In the genomic region with DNA sequence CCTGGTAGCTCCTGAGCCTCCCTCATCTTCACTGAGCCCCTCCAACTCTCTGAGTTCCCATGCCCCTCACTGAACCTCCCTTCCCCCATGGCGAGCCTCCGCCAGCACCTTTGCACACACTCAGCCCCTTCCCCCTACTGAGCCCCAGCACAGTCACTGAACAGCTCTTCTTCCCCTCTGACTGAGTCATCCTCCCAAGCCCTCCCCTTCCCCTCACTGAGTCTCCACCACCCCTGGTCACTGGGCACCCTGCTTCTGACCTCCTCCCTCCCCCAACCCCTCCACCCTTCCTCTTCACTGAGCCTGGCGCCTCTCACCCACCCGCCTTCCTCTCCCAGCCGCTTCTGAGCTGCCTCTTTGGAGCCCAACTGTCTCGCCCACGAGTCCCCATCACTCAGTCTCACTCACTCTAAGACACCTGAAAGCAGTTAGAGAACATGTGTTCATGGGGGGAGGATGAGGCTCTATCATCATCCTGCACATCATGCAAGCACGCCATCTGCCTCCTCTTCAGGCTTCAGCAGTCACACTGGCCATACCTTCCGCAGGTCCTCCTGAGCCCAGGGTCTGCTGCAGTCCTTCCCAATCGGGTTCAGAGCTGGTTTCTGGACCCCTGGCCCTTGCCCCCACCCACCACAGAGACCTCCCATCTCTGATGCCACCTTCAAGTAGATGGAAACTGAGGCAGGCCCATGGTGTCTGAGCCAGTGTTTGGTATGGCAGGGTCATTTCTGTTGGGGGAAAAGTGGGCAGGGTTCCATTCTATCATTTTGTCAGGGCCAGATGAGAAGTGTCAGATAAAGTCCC, we compare ENCODE assay signal across 1 cellular context.
TF ChIP-seq lines count a peak whose summit lies in the region.

No MANE protein-coding gene starts in this region.

TF ChIP-seq in HepG2, 621 proteins besides CTCF, POLR2A, EP300 and RAD21 (continued from another document and continues in another):
- TF ChIP-seq, protein P1, sequence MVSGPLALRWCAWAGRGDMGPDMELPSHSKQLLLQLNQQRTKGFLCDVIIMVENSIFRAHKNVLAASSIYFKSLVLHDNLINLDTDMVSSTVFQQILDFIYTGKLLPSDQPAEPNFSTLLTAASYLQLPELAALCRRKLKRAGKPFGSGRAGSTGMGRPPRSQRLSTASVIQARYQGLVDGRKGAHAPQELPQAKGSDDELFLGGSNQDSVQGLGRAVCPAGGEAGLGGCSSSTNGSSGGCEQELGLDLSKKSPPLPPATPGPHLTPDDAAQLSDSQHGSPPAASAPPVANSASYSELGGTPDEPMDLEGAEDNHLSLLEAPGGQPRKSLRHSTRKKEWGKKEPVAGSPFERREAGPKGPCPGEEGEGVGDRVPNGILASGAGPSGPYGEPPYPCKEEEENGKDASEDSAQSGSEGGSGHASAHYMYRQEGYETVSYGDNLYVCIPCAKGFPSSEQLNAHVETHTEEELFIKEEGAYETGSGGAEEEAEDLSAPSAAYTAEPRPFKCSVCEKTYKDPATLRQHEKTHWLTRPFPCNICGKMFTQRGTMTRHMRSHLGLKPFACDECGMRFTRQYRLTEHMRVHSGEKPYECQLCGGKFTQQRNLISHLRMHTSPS (CRISPR knock-in tag; IDR thresholded peaks at IDR 0.05; ENCODE audit: low read depth), result peak; percentile 89
- no peak for TF ChIP-seq SIN3B (IDR thresholded peaks at IDR 0.05; ENCODE audit: low read length)
- TF ChIP-seq ZNF549 (CRISPR knock-in tag; IDR thresholded peaks at IDR 0.05), result no peak
- TF ChIP-seq ZNF510 (CRISPR knock-in tag; IDR thresholded peaks at IDR 0.05; ENCODE audit: low read depth), result peak; percentile 73; the same call in 1 of the 2 replicates
- TF ChIP-seq, protein P2, sequence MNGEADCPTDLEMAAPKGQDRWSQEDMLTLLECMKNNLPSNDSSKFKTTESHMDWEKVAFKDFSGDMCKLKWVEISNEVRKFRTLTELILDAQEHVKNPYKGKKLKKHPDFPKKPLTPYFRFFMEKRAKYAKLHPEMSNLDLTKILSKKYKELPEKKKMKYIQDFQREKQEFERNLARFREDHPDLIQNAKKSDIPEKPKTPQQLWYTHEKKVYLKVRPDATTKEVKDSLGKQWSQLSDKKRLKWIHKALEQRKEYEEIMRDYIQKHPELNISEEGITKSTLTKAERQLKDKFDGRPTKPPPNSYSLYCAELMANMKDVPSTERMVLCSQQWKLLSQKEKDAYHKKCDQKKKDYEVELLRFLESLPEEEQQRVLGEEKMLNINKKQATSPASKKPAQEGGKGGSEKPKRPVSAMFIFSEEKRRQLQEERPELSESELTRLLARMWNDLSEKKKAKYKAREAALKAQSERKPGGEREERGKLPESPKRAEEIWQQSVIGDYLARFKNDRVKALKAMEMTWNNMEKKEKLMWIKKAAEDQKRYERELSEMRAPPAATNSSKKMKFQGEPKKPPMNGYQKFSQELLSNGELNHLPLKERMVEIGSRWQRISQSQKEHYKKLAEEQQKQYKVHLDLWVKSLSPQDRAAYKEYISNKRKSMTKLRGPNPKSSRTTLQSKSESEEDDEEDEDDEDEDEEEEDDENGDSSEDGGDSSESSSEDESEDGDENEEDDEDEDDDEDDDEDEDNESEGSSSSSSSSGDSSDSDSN (CRISPR knock-in tag; IDR thresholded peaks at IDR 0.05), result peak; percentile 41
- TF ChIP-seq YY1 (IDR thresholded peaks at IDR 0.05; ENCODE audit: insufficient read depth, insufficient replicate concordance, low read depth, low read length), result no peak
- no peak for TF ChIP-seq CHCHD3 (CRISPR knock-in tag; IDR thresholded peaks at IDR 0.05)
- TF ChIP-seq, protein P3, sequence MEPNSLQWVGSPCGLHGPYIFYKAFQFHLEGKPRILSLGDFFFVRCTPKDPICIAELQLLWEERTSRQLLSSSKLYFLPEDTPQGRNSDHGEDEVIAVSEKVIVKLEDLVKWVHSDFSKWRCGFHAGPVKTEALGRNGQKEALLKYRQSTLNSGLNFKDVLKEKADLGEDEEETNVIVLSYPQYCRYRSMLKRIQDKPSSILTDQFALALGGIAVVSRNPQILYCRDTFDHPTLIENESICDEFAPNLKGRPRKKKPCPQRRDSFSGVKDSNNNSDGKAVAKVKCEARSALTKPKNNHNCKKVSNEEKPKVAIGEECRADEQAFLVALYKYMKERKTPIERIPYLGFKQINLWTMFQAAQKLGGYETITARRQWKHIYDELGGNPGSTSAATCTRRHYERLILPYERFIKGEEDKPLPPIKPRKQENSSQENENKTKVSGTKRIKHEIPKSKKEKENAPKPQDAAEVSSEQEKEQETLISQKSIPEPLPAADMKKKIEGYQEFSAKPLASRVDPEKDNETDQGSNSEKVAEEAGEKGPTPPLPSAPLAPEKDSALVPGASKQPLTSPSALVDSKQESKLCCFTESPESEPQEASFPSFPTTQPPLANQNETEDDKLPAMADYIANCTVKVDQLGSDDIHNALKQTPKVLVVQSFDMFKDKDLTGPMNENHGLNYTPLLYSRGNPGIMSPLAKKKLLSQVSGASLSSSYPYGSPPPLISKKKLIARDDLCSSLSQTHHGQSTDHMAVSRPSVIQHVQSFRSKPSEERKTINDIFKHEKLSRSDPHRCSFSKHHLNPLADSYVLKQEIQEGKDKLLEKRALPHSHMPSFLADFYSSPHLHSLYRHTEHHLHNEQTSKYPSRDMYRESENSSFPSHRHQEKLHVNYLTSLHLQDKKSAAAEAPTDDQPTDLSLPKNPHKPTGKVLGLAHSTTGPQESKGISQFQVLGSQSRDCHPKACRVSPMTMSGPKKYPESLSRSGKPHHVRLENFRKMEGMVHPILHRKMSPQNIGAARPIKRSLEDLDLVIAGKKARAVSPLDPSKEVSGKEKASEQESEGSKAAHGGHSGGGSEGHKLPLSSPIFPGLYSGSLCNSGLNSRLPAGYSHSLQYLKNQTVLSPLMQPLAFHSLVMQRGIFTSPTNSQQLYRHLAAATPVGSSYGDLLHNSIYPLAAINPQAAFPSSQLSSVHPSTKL (CRISPR knock-in tag; IDR thresholded peaks at IDR 0.05), result peak; percentile 67
- no peak for TF ChIP-seq MIER2 (CRISPR knock-in tag; IDR thresholded peaks at IDR 0.05)
- TF ChIP-seq HOXA9 (CRISPR knock-in tag; IDR thresholded peaks at IDR 0.05; ENCODE audit: borderline replicate concordance), result no peak
- TF ChIP-seq ZNF746 (CRISPR knock-in tag; IDR thresholded peaks at IDR 0.05), result peak; percentile 81
- peak; percentile 70 for TF ChIP-seq KDM6A (CRISPR knock-in tag; IDR thresholded peaks at IDR 0.05; ENCODE audit: low read depth)
- TF ChIP-seq, protein P4, sequence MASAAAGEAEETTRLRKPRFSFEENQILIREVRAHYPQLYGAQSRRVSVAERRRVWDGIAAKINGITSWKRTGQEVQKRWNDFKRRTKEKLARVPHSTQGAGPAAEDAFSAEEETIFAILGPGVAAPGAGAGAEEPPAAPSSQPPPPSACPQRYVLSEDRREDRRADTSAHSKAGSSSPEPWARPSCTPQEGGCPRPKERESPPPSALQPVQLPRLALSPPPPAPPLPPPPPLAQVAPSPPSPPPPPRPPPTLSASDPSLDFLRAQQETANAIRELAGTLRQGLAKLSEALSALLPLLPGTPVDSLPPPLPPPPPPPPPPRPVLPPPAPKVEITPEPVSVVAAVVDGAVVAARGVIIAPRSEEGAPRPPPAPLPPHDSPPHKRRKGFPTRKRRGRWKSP (CRISPR knock-in tag; IDR thresholded peaks at IDR 0.05), result no peak; the same call in 1 of the 2 replicates
- peak; percentile 97 for TF ChIP-seq FOSL2 (CRISPR knock-in tag; IDR thresholded peaks at IDR 0.05)
- peak; percentile 51; the same call in 1 of the 2 replicates for TF ChIP-seq EEA1 (CRISPR knock-in tag; IDR thresholded peaks at IDR 0.05; ENCODE audit: borderline replicate concordance)
- TF ChIP-seq, protein P5, sequence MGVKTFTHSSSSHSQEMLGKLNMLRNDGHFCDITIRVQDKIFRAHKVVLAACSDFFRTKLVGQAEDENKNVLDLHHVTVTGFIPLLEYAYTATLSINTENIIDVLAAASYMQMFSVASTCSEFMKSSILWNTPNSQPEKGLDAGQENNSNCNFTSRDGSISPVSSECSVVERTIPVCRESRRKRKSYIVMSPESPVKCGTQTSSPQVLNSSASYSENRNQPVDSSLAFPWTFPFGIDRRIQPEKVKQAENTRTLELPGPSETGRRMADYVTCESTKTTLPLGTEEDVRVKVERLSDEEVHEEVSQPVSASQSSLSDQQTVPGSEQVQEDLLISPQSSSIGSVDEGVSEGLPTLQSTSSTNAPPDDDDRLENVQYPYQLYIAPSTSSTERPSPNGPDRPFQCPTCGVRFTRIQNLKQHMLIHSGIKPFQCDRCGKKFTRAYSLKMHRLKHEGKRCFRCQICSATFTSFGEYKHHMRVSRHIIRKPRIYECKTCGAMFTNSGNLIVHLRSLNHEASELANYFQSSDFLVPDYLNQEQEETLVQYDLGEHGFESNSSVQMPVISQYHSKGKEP (CRISPR knock-in tag; IDR thresholded peaks at IDR 0.05), result no peak
- TF ChIP-seq KLF16 (CRISPR knock-in tag; IDR thresholded peaks at IDR 0.05), result peak in 1 of 2 experiments; percentile 73; a peak in 1 of 4 replicates
- TF ChIP-seq, protein P6, sequence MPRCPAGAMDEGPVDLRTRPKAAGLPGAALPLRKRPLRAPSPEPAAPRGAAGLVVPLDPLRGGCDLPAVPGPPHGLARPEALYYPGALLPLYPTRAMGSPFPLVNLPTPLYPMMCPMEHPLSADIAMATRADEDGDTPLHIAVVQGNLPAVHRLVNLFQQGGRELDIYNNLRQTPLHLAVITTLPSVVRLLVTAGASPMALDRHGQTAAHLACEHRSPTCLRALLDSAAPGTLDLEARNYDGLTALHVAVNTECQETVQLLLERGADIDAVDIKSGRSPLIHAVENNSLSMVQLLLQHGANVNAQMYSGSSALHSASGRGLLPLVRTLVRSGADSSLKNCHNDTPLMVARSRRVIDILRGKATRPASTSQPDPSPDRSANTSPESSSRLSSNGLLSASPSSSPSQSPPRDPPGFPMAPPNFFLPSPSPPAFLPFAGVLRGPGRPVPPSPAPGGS (CRISPR knock-in tag; IDR thresholded peaks at IDR 0.05), result peak; percentile 17; the same call in 1 of the 2 replicates
- TF ChIP-seq SAFB2 (CRISPR knock-in tag; IDR thresholded peaks at IDR 0.05; ENCODE audit: borderline replicate concordance, low read depth), result no peak
- no peak for TF ChIP-seq ZNF567 (CRISPR knock-in tag; IDR thresholded peaks at IDR 0.05; ENCODE audit: borderline replicate concordance)
- no peak for TF ChIP-seq HOXA7 (CRISPR knock-in tag; IDR thresholded peaks at IDR 0.05)
- TF ChIP-seq ASH2L (IDR thresholded peaks at IDR 0.05; ENCODE audit: insufficient read length, low read depth, low read length), result no peak
- TF ChIP-seq CAMTA2 (CRISPR knock-in tag; IDR thresholded peaks at IDR 0.05; ENCODE audit: borderline replicate concordance), result no peak
- peak; percentile 23; the same call in 1 of the 2 replicates for TF ChIP-seq MTA1 (CRISPR knock-in tag; IDR thresholded peaks at IDR 0.05; ENCODE audit: borderline replicate concordance)
- no peak for TF ChIP-seq ZNF333 (CRISPR knock-in tag; IDR thresholded peaks at IDR 0.05; ENCODE audit: borderline replicate concordance)
- peak; percentile 91 for TF ChIP-seq JUNB (CRISPR knock-in tag; IDR thresholded peaks at IDR 0.05; ENCODE audit: borderline replicate concordance)
- TF ChIP-seq, protein P7, sequence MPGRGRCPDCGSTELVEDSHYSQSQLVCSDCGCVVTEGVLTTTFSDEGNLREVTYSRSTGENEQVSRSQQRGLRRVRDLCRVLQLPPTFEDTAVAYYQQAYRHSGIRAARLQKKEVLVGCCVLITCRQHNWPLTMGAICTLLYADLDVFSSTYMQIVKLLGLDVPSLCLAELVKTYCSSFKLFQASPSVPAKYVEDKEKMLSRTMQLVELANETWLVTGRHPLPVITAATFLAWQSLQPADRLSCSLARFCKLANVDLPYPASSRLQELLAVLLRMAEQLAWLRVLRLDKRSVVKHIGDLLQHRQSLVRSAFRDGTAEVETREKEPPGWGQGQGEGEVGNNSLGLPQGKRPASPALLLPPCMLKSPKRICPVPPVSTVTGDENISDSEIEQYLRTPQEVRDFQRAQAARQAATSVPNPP (CRISPR knock-in tag; IDR thresholded peaks at IDR 0.05), result no peak
- TF ChIP-seq ZNF720 (CRISPR knock-in tag; IDR thresholded peaks at IDR 0.05), result no peak
- TF ChIP-seq ZNF547 (CRISPR knock-in tag; IDR thresholded peaks at IDR 0.05), result no peak
- TF ChIP-seq, protein P8, sequence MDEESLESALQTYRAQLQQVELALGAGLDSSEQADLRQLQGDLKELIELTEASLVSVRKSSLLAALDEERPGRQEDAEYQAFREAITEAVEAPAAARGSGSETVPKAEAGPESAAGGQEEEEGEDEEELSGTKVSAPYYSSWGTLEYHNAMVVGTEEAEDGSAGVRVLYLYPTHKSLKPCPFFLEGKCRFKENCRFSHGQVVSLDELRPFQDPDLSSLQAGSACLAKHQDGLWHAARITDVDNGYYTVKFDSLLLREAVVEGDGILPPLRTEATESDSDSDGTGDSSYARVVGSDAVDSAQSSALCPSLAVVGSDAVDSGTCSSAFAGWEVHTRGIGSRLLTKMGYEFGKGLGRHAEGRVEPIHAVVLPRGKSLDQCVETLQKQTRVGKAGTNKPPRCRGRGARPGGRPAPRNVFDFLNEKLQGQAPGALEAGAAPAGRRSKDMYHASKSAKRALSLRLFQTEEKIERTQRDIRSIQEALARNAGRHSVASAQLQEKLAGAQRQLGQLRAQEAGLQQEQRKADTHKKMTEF (CRISPR knock-in tag; IDR thresholded peaks at IDR 0.05), result 0 out of 2 replicates have a peak, but pooled peaks have one; percentile 27
- no peak for TF ChIP-seq ZNF383 (CRISPR knock-in tag; IDR thresholded peaks at IDR 0.05; ENCODE audit: borderline replicate concordance)
- TF ChIP-seq, protein P9, sequence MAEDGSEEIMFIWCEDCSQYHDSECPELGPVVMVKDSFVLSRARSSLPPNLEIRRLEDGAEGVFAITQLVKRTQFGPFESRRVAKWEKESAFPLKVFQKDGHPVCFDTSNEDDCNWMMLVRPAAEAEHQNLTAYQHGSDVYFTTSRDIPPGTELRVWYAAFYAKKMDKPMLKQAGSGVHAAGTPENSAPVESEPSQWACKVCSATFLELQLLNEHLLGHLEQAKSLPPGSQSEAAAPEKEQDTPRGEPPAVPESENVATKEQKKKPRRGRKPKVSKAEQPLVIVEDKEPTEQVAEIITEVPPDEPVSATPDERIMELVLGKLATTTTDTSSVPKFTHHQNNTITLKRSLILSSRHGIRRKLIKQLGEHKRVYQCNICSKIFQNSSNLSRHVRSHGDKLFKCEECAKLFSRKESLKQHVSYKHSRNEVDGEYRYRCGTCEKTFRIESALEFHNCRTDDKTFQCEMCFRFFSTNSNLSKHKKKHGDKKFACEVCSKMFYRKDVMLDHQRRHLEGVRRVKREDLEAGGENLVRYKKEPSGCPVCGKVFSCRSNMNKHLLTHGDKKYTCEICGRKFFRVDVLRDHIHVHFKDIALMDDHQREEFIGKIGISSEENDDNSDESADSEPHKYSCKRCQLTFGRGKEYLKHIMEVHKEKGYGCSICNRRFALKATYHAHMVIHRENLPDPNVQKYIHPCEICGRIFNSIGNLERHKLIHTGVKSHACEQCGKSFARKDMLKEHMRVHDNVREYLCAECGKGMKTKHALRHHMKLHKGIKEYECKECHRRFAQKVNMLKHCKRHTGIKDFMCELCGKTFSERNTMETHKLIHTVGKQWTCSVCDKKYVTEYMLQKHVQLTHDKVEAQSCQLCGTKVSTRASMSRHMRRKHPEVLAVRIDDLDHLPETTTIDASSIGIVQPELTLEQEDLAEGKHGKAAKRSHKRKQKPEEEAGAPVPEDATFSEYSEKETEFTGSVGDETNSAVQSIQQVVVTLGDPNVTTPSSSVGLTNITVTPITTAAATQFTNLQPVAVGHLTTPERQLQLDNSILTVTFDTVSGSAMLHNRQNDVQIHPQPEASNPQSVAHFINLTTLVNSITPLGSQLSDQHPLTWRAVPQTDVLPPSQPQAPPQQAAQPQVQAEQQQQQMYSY (CRISPR knock-in tag; IDR thresholded peaks at IDR 0.05), result no peak
- 0 out of 2 replicates have a peak, but pooled peaks have one; percentile 29 for TF ChIP-seq ZNF709 (CRISPR knock-in tag; IDR thresholded peaks at IDR 0.05)
- TF ChIP-seq ZNF264 (CRISPR knock-in tag; IDR thresholded peaks at IDR 0.05), result no peak
- TF ChIP-seq MZF1 (CRISPR knock-in tag; IDR thresholded peaks at IDR 0.05; ENCODE audit: borderline replicate concordance), result no peak; the same call in 1 of the 2 replicates
- TF ChIP-seq ZNF431 (CRISPR knock-in tag; IDR thresholded peaks at IDR 0.05; ENCODE audit: borderline replicate concordance, low read depth), result no peak
